ENCODE assay signal across 8 cellular contexts in genomic region chr5:138336952-138337684, GRCh38. TPM values are rescaled to one million over a fixed set of nuclear protein-coding genes. Genes with fewer than 3 reads are reported as not detected.
DNase-seq lines count a peak whose midpoint lies in the region; ATAC-seq and TF ChIP-seq lines count a peak whose summit lies in the region.

No MANE protein-coding gene starts in this region.

- no peaks in the 10 kb centered on the region for H3K9me3 ChIP-seq in tibial nerve

- H3K4me3 Mint-ChIP-seq in mesothelial cell of epicardium: peak overlapping the region; percentile 94

- peak; percentile 56 to 73 for DNase-seq in NCI-H2081 (lab: John Stamatoyannopoulos, UW)
- DNase-seq in NCI-H2081 treated with DMSO at 0.1 percent for 48 hours (lab: John Stamatoyannopoulos, UW): no peak
- peak; percentile 72 for DNase-seq in KG1 (lab: John Stamatoyannopoulos, UW)
- peak; percentile 65 for DNase-seq in T-helper 22 cell (ENCODE audit: low read depth)
- peak; percentile 77 for DNase-seq in epidermal melanocyte (ENCODE audit: insufficient read length, low spot score)
- DNase-seq in mesothelial cell of epicardium (ENCODE audit: low spot score in 2 of 2, unreplicated experiment in 2 of 2): peak; percentile 63 to 82
- DNase-seq in tibial nerve (ENCODE audit: low spot score in 2 of 2): peak; percentile 78 to 94

- WGBS in tibial nerve, 2 donors: 18 to 22% methylated on average over 13 of the region's 13 CpGs

- H3K9me3 Mint-ChIP-seq in mesothelial cell of epicardium: no peaks in the 10 kb centered on the region

- no peaks in the 10 kb centered on the region for H3K27me3 ChIP-seq in tibial nerve

- H3K27ac ChIP-seq in tibial nerve: peak overlapping the region; percentile 90 to 99 (median 97)

- peak overlapping the region; percentile 66 to 92 (median 78) for H3K4me3 ChIP-seq in tibial nerve

- peaks cover 0 to 38% (median 15%) of the 10 kb centered on the region in 4 donors for H3K4me1 ChIP-seq in tibial nerve

- TF ChIP-seq EP300 in tibial nerve (IDR thresholded peaks at IDR 0.05): peak in 1 of 2 donors; percentile 1

- ATAC-seq in GM21786 (IDR thresholded peaks at IDR 0.05; ENCODE audit: unreplicated experiment): peak; percentile 4

- TF ChIP-seq CTCF in mesothelial cell of epicardium (IDR thresholded peaks at IDR 0.05; ENCODE audit: unreplicated experiment) (no peak), tibial nerve (IDR thresholded peaks at IDR 0.05) (no peak)

- H3K27ac Mint-ChIP-seq in mesothelial cell of epicardium: peak overlapping the region; percentile 99

- H3K36me3 Mint-ChIP-seq in mesothelial cell of epicardium: peaks cover 8% of the 10 kb centered on the region

- no peak for TF ChIP-seq POLR2A in tibial nerve (IDR thresholded peaks at IDR 0.05)

- no peaks in the 10 kb centered on the region for H3K27me3 Mint-ChIP-seq in mesothelial cell of epicardium (ENCODE audit: low read depth)

- H3K4me1 Mint-ChIP-seq in mesothelial cell of epicardium: peaks cover 32% of the 10 kb centered on the region

- peaks cover 0 to 11% (median 0%) of the 10 kb centered on the region in 3 donors for H3K36me3 ChIP-seq in tibial nerve

RNA-seq across cellular contexts. Expression of gene FAM53C, which starts 0.9 kb away (rescaled TPM):
- total RNA-seq in mesothelial cell of epicardium (52.1 to 53.6 TPM (median 52.9 TPM) in 3 replicates), tibial nerve (10 to 100 TPM; 15.5 to 39.1 (median 21.6) TPM)

RNA-seq across cellular contexts. Expression of gene CDC25C, which starts 5.5 kb away (rescaled TPM):
- 6.7 to 6.8 TPM (median 6.7 TPM) in 3 replicates for total RNA-seq in mesothelial cell of epicardium
- under 1 TPM in 1 of 4 donors, not detected in 3; 0.60 TPM for total RNA-seq in tibial nerve

RNA-seq across cellular contexts. Expression of gene KDM3B, which starts 15.4 kb away (rescaled TPM):
- total RNA-seq in mesothelial cell of epicardium: 94.0 to 96.6 TPM (median 96.1 TPM) in 3 replicates
- 10 to 100 TPM; 62.7 to 65.3 (median 62.9) TPM for total RNA-seq in tibial nerve
